ENCODE assay signal across 19 cellular contexts in genomic region chr11:111302298-111302697, GRCh38. TPM values are rescaled to one million over a fixed set of nuclear protein-coding genes. Genes with fewer than 3 reads are reported as not detected.
A peak's percentile ranks its signal among the peaks of the same experiment; 100 is the strongest.
DNase-seq lines count a peak whose midpoint lies in the region; ATAC-seq, FAIRE-seq and TF ChIP-seq lines count a peak whose summit lies in the region.
"Had no signal": no experiment of that assay in that cellular context is flagged by ENCODE, and none has a peak within 500 bp of the region (broad histone marks: within the 10 kb centered on the region; RNA-seq: fewer than 3 reads in every experiment).

No MANE protein-coding gene starts in this region.

- H3K27ac ChIP-seq in WERI-Rb-1 (peak overlapping the region; percentile 36; the same call in 1 of the 2 replicates), pancreas (peak overlapping the region; percentile 34 to 85 (median 57))
- H3K27ac ChIP-seq: brain microvascular endothelial cell, right atrium auricular region, tibial artery had no signal

- FAIRE-seq in pancreas (lab: Jason Lieb, UNC) = no peak

- intact Hi-C loops in pancreas (cut with DNase I) = loop anchor here in 2 of 3 donors (5.0 to 10.0 kb wide), 2 partner anchors 53 to 120 kb away; no protein-coding TSS in a partner anchor

- WGBS in pancreas, 2 donors = 17 to 20% methylated on average over 3 of the region's 3 CpGs

- peaks cover 4 to 42% (median 34%) of the 10 kb centered on the region in 3 donors for H3K4me1 ChIP-seq in pancreas

- TF ChIP-seq CTCF in WERI-Rb-1 (IDR thresholded peaks at IDR 0.05; ENCODE audit: low read depth, low read length) (no peak), pancreas (IDR thresholded peaks at IDR 0.05) (no peak)

- ATAC-seq in pancreas (peak in 1 of 4 donors; percentile 26), HG02973 (IDR thresholded peaks at IDR 0.05; ENCODE audit: unreplicated experiment) (no peak), GM21515 (IDR thresholded peaks at IDR 0.05; ENCODE audit: unreplicated experiment) (no peak)
- ATAC-seq: left ventricle myocardium superior, Panc1, WTC11 had no signal

- H3K4me3 ChIP-seq in WERI-Rb-1 (ENCODE audit: low read depth, low read length) (no peak overlapping the region; the same call in 1 of the 2 replicates), pancreas (no peak overlapping the region)
- H3K4me3 ChIP-seq: MG63, right atrium auricular region, tibial artery had no signal

- H3K9me3 ChIP-seq in WERI-Rb-1 (ENCODE audit: severe bottlenecking) (no peaks in the 10 kb centered on the region), pancreas (no peaks in the 10 kb centered on the region)
- H3K9me3 ChIP-seq: MG63, right atrium auricular region, tibial artery had no signal

- DNase-seq in DMS53 (lab: John Stamatoyannopoulos, UW) (peak; percentile 71), NCI-H2029 treated with DMSO at 0.1 percent for 48 hours (lab: John Stamatoyannopoulos, UW) (peak; percentile 39), WERI-Rb-1 (peak; percentile 26), pancreas (no peak), RKO (ENCODE audit: low spot score) (no peak)
- no peak for DNase-seq in activated CD4-positive, alpha-beta T cell treated with anti-CD3 and anti-CD28 coated beads for 48 hours
- DNase-seq: activated naive CD4-positive, alpha-beta T cell treated with anti-CD3 and anti-CD28 coated beads, Interleukin-2, amount 10 ng/mL, durations not matched to agents 7 days and 5 days; brain microvascular endothelial cell; left ventricle myocardium superior; MG63; stimulated activated CD4-positive, alpha-beta T cell treated with anti-CD3 and anti-CD28 coated beads, Interleukin-1b, Interleukin-23, amount 100 ng/mL, for 48 hours; SW 1271; tibial artery had no signal

- no peaks in the 10 kb centered on the region for H3K27me3 ChIP-seq in WERI-Rb-1 (ENCODE audit: insufficient read depth, low read depth, severe bottlenecking)
- no peaks in the 10 kb centered on the region for H3K27me3 ChIP-seq in pancreas
- H3K27me3 ChIP-seq: right atrium auricular region, tibial artery had no signal

- no peaks in the 10 kb centered on the region for H3K36me3 ChIP-seq in WERI-Rb-1
- H3K36me3 ChIP-seq in pancreas = no peaks in the 10 kb centered on the region
- H3K36me3 ChIP-seq: brain microvascular endothelial cell, MG63, right atrium auricular region, tibial artery had no signal

RNA-seq across cellular contexts. Expression of gene POU2AF3, which starts 4.0 kb away (rescaled TPM):
- 1 to 10 TPM; 1.1 to 4.7 (median 2.0) TPM for total RNA-seq in pancreas
- polyA plus RNA-seq in pancreas = 10 to 100 TPM in 1 of 2 donors, 1 to 10 TPM in 1; 4.1 to 15.7 TPM
- polyA plus RNA-seq: neural cell had no signal

RNA-seq across cellular contexts. Expression of gene POU2AF2, which starts 56.8 kb away (rescaled TPM):
- 1 to 10 TPM in 1 of 6 donors, under 1 TPM in 5; 0.16 to 1.2 (median 0.24) TPM for total RNA-seq in pancreas
- polyA plus RNA-seq in pancreas = 1 to 10 TPM in 1 of 2 donors, under 1 TPM in 1; 0.19 to 1.9 TPM
- total RNA-seq: left ventricle myocardium superior, right atrium auricular region, WTC11 had no signal
- polyA plus RNA-seq: neural cell had no signal

Comparison
In these comparisons a context has a peak if more than half of its experiments do, and no peak if none do; other contexts are left out.
1. DNase-seq: peak in DMS53 (single experiment), NCI-H2029 treated with DMSO at 0.1 percent for 48 hours (single experiment) and WERI-Rb-1 (single experiment); none in pancreas (0 of 6), activated CD4-positive, alpha-beta T cell treated with anti-CD3 and anti-CD28 coated beads for 48 hours (single experiment) and RKO (single experiment).